ENCODE assay signal across 17 cellular contexts in genomic region chr21:46089285-46089684, GRCh38.
"Had no signal": no experiment of that assay in that cellular context is flagged by ENCODE, and none has a peak within 500 bp of the region (broad histone marks: within the 10 kb centered on the region; RNA-seq: fewer than 3 reads in every experiment).

No MANE protein-coding gene starts in this region.

- H3K4me3 Mint-ChIP-seq: activated naive CD4-positive, alpha-beta T cell treated with anti-CD3 and anti-CD28 coated beads for 36 hours; brain; effector memory CD8-positive, alpha-beta T cell; nephron; stimulated activated naive CD8-positive, alpha-beta T cell treated with anti-CD3 and anti-CD28 coated beads, Interleukin-15, Interleukin-2, amounts not matched to agents 100 ng/mL and 50 ng/mL, for 24 hours had no signal

- H3K36me3 ChIP-seq: suprapubic skin, transverse colon had no signal

- DNase-seq: activated naive CD4-positive, alpha-beta T cell treated with anti-CD3 and anti-CD28 coated beads for 36 hours; anterior cingulate cortex; caudate nucleus; effector memory CD8-positive, alpha-beta T cell; right cardiac atrium; stimulated activated CD4-positive, alpha-beta T cell treated with anti-CD3 and anti-CD28 coated beads, Interleukin-15, amount 100 ng/mL, for 24 hours; stimulated activated CD4-positive, alpha-beta T cell treated with anti-CD3 and anti-CD28 coated beads, Interleukin-2, amount 100 ng/mL, for 48 hours; T1000; transverse colon had no signal

- H3K27ac ChIP-seq: skin epidermis, suprapubic skin had no signal

- H3K27me3 ChIP-seq: suprapubic skin had no signal

- H3K36me3 Mint-ChIP-seq: brain had no signal

- FAIRE-seq: frontal cortex had no signal

- H3K4me3 ChIP-seq: skin epidermis, suprapubic skin, transverse colon had no signal

- H3K27ac Mint-ChIP-seq: activated naive CD4-positive, alpha-beta T cell treated with anti-CD3 and anti-CD28 coated beads for 36 hours; brain; effector memory CD8-positive, alpha-beta T cell; nephron; progenitor cell of endocrine pancreas; stimulated activated naive CD8-positive, alpha-beta T cell treated with anti-CD3 and anti-CD28 coated beads, Interleukin-15, Interleukin-2, amounts not matched to agents 100 ng/mL and 50 ng/mL, for 24 hours had no signal

- H3K27me3 Mint-ChIP-seq: effector memory CD8-positive, alpha-beta T cell; stimulated activated naive CD8-positive, alpha-beta T cell treated with anti-CD3 and anti-CD28 coated beads, Interleukin-15, Interleukin-2, amounts not matched to agents 100 ng/mL and 50 ng/mL, for 24 hours had no signal

- ATAC-seq: activated CD4-positive, CD25-positive, alpha-beta regulatory T cell treated with anti-CD3 and anti-CD28 coated beads, Interleukin-2, amount 50 U/mL, for 24 hours; effector memory CD8-positive, alpha-beta T cell; right cardiac atrium had no signal

- H3K9me3 ChIP-seq: suprapubic skin, transverse colon had no signal
